ENCODE assay signal across 1 cellular context in the genomic region with DNA sequence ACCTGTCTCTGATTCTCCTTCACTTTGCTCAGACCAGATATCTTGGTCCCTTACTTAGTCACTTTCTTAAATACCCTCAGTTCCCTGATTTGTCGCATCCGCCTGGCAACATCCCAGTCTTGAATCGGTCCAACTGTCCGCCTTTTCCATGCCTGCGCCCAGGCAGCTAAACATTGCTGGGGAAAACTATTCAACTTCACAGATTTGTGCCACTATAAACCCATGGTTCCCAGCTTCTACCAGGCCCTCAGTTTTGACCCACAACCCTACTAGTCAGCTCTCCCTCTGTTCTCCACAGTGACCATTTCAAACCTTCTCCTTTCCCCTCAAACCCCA.
TF ChIP-seq lines count a peak whose summit lies in the region.

No MANE protein-coding gene starts in this region.

TF ChIP-seq in A549, 52 proteins besides CTCF, POLR2A, EP300 and RAD21 (continued from another document):
- TF ChIP-seq, protein P1, sequence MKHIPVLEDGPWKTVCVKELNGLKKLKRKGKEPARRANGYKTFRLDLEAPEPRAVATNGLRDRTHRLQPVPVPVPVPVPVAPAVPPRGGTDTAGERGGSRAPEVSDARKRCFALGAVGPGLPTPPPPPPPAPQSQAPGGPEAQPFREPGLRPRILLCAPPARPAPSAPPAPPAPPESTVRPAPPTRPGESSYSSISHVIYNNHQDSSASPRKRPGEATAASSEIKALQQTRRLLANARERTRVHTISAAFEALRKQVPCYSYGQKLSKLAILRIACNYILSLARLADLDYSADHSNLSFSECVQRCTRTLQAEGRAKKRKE (CRISPR knock-in tag; IDR thresholded peaks at IDR 0.05; ENCODE audit: low read depth), result no peak
- TF ChIP-seq REST (IDR thresholded peaks at IDR 0.05), result no peak
- TF ChIP-seq NPAS2 (CRISPR knock-in tag; IDR thresholded peaks at IDR 0.05; ENCODE audit: borderline replicate concordance), result no peak
- no peak for TF ChIP-seq KDM5A (IDR thresholded peaks at IDR 0.05)
- TF ChIP-seq ZSCAN20 (CRISPR knock-in tag; IDR thresholded peaks at IDR 0.05), result no peak
- no peak for TF ChIP-seq TFCP2L1 (CRISPR knock-in tag; IDR thresholded peaks at IDR 0.05)
